Comparison of ENCODE assay signal across 1 cellular context in genomic region chr6:129555206-129555832, GRCh38.
A peak's percentile ranks its signal among the peaks of the same experiment; 100 is the strongest.
TF ChIP-seq lines count a peak whose summit lies in the region.

No MANE protein-coding gene starts in this region.

TF ChIP-seq in IMR-90, 13 proteins besides CTCF, POLR2A, EP300 and RAD21:
- TF ChIP-seq CEBPB (IDR thresholded peaks at IDR 0.05; ENCODE audit: low read depth, low read length) (peak; percentile 92), ELK1 (IDR thresholded peaks at IDR 0.05; ENCODE audit: borderline replicate concordance, low read depth, low read length) (no peak)
